14 cellular contexts compared by ENCODE assay signal in the genomic region with DNA sequence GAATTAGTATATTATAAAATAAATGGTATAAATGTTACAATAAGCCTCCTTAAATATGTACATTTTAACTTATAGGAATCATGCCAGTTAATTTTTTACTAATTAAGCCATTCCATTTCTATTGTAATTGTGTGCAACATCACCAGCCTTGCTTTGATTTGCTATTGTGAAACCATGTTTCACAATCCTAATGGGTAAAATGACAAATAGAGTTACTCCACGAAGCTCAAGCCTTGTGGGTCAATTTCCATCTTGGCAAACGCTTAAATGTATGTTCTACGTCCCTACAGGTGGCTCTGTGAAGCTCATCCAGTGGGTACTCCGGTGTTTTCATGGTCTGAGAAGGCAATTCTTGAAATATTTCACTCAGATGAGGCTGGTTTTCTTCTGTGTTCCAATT.
A peak's percentile ranks its signal among the peaks of the same experiment; 100 is the strongest.
DNase-seq lines count a peak whose midpoint lies in the region; ATAC-seq and TF ChIP-seq lines count a peak whose summit lies in the region.
"Had no signal": no experiment of that assay in that cellular context is flagged by ENCODE, and none has a peak within 500 bp of the region (broad histone marks: within the 10 kb centered on the region; RNA-seq: fewer than 3 reads in every experiment).

No MANE protein-coding gene starts in this region.

- no peak for TF ChIP-seq CTCF in cardiac fibroblast (IDR thresholded peaks at IDR 0.05; ENCODE audit: low read depth, low read length)

- DNase-seq in NOMO-1 treated with DMSO at 0.1 percent for 48 hours (lab: John Stamatoyannopoulos, UW; ENCODE audit: unreplicated experiment): peak; percentile 3
- DNase-seq in NOMO-1 treated with dmso at 0.1 percent for 144 hours (lab: John Stamatoyannopoulos, UW; ENCODE audit: unreplicated experiment): no peak
- DNase-seq in cardiac fibroblast (ENCODE audit: low read depth in 2 of 2): peak; percentile 11 to 21
- DNase-seq in fibroblast of peridontal ligament (ENCODE audit: extremely low read depth): peak; percentile 12
- DNase-seq in NCI-H2029 treated with DMSO at 0.1 percent for 48 hours (lab: John Stamatoyannopoulos, UW): no peak
- DNase-seq in NCI-H226: no peak
- DNase-seq in NCI-H510A (lab: John Stamatoyannopoulos, UW): no peak
- DNase-seq: DND-41, NCI-H1092 treated with DMSO at 0.1 percent for 48 hours, NCI-H2171 treated with DMSO at 0.1 percent for 48 hours, NCI-H774 had no signal

- no peak overlapping the region for H3K4me3 ChIP-seq in cardiac fibroblast (replicated peaks in 1 of 2; ENCODE audit: low read depth in 2 of 2, low read length in 2 of 2)
- H3K4me3 ChIP-seq: K562 had no signal

- no peak for ATAC-seq in GM19455 (IDR thresholded peaks at IDR 0.05; ENCODE audit: unreplicated experiment)
- ATAC-seq: K562, Panc1 had no signal

Comparison
In these comparisons a context has a peak if more than half of its experiments do, and no peak if none do; other contexts are left out.
1. DNase-seq: peak in NOMO-1 treated with DMSO at 0.1 percent for 48 hours (single experiment), cardiac fibroblast (2 of 2) and fibroblast of peridontal ligament (single experiment); none in NOMO-1 treated with dmso at 0.1 percent for 144 hours (single experiment), NCI-H2029 treated with DMSO at 0.1 percent for 48 hours (single experiment), NCI-H226 (single experiment) and NCI-H510A (single experiment).